ENCODE assay signal across 1 cellular context in genomic region chr20:38143646-38144554, GRCh38.
TF ChIP-seq lines count a peak whose summit lies in the region.

No MANE protein-coding gene starts in this region.

TF ChIP-seq in A549, 52 proteins besides CTCF, POLR2A, EP300 and RAD21 (continued from another document):
- TF ChIP-seq, protein P1, sequence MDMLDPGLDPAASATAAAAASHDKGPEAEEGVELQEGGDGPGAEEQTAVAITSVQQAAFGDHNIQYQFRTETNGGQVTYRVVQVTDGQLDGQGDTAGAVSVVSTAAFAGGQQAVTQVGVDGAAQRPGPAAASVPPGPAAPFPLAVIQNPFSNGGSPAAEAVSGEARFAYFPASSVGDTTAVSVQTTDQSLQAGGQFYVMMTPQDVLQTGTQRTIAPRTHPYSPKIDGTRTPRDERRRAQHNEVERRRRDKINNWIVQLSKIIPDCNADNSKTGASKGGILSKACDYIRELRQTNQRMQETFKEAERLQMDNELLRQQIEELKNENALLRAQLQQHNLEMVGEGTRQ (IDR thresholded peaks at IDR 0.05), result no peak
- TF ChIP-seq, protein P2, sequence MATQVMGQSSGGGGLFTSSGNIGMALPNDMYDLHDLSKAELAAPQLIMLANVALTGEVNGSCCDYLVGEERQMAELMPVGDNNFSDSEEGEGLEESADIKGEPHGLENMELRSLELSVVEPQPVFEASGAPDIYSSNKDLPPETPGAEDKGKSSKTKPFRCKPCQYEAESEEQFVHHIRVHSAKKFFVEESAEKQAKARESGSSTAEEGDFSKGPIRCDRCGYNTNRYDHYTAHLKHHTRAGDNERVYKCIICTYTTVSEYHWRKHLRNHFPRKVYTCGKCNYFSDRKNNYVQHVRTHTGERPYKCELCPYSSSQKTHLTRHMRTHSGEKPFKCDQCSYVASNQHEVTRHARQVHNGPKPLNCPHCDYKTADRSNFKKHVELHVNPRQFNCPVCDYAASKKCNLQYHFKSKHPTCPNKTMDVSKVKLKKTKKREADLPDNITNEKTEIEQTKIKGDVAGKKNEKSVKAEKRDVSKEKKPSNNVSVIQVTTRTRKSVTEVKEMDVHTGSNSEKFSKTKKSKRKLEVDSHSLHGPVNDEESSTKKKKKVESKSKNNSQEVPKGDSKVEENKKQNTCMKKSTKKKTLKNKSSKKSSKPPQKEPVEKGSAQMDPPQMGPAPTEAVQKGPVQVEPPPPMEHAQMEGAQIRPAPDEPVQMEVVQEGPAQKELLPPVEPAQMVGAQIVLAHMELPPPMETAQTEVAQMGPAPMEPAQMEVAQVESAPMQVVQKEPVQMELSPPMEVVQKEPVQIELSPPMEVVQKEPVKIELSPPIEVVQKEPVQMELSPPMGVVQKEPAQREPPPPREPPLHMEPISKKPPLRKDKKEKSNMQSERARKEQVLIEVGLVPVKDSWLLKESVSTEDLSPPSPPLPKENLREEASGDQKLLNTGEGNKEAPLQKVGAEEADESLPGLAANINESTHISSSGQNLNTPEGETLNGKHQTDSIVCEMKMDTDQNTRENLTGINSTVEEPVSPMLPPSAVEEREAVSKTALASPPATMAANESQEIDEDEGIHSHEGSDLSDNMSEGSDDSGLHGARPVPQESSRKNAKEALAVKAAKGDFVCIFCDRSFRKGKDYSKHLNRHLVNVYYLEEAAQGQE (IDR thresholded peaks at IDR 0.05), result no peak
- TF ChIP-seq JUN (IDR thresholded peaks at IDR 0.05), result peak in 1 of 2 experiments; percentile 55; a peak in 4 of 5 replicates
- TF ChIP-seq HEYL (CRISPR knock-in tag; IDR thresholded peaks at IDR 0.05), result no peak
- TF ChIP-seq NPAS2 (CRISPR knock-in tag; IDR thresholded peaks at IDR 0.05; ENCODE audit: borderline replicate concordance), result no peak
- TF ChIP-seq ZC3H11A (IDR thresholded peaks at IDR 0.05), result no peak
- no peak for TF ChIP-seq RFX5 (IDR thresholded peaks at IDR 0.05)
- TF ChIP-seq SMC3 (IDR thresholded peaks at IDR 0.05), result no peak
- TF ChIP-seq HOXB13 (CRISPR knock-in tag; IDR thresholded peaks at IDR 0.05; ENCODE audit: low read depth), result peak; percentile 65; the same call in 1 of the 2 replicates
- TF ChIP-seq, protein P3, sequence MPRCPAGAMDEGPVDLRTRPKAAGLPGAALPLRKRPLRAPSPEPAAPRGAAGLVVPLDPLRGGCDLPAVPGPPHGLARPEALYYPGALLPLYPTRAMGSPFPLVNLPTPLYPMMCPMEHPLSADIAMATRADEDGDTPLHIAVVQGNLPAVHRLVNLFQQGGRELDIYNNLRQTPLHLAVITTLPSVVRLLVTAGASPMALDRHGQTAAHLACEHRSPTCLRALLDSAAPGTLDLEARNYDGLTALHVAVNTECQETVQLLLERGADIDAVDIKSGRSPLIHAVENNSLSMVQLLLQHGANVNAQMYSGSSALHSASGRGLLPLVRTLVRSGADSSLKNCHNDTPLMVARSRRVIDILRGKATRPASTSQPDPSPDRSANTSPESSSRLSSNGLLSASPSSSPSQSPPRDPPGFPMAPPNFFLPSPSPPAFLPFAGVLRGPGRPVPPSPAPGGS (IDR thresholded peaks at IDR 0.05), result 0 out of 3 replicates have a peak, but pooled peaks have one; percentile 6
- TF ChIP-seq EHMT2 (IDR thresholded peaks at IDR 0.05; ENCODE audit: low read depth), result no peak
- TF ChIP-seq CBX2 (IDR thresholded peaks at IDR 0.05; ENCODE audit: borderline replicate concordance, low read depth), result no peak
- 0 out of 2 replicates have a peak, but pooled peaks have one; percentile 35 for TF ChIP-seq GATA3 (IDR thresholded peaks at IDR 0.05; ENCODE audit: borderline replicate concordance)
- TF ChIP-seq CEBPB (IDR thresholded peaks at IDR 0.05), result no peak
- TF ChIP-seq TFCP2L1 (CRISPR knock-in tag; IDR thresholded peaks at IDR 0.05), result peak; percentile 13; the same call in 1 of the 2 replicates
- peak; percentile 12 for TF ChIP-seq HOXB5 (CRISPR knock-in tag; IDR thresholded peaks at IDR 0.05)
- no peak for TF ChIP-seq HMGXB4 (CRISPR knock-in tag; IDR thresholded peaks at IDR 0.05; ENCODE audit: borderline replicate concordance)
- TF ChIP-seq, protein P4, sequence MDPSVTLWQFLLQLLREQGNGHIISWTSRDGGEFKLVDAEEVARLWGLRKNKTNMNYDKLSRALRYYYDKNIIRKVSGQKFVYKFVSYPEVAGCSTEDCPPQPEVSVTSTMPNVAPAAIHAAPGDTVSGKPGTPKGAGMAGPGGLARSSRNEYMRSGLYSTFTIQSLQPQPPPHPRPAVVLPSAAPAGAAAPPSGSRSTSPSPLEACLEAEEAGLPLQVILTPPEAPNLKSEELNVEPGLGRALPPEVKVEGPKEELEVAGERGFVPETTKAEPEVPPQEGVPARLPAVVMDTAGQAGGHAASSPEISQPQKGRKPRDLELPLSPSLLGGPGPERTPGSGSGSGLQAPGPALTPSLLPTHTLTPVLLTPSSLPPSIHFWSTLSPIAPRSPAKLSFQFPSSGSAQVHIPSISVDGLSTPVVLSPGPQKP (IDR thresholded peaks at IDR 0.05; ENCODE audit: low read depth, low read length), result no peak
- TF ChIP-seq NFE2L2 (conservative IDR thresholded peaks at IDR 0.05; ENCODE audit: low read length), result no peak
TF ChIP-seq in A549: peak in this region for 15.
